8 cellular contexts compared by ENCODE assay signal in the genomic region with DNA sequence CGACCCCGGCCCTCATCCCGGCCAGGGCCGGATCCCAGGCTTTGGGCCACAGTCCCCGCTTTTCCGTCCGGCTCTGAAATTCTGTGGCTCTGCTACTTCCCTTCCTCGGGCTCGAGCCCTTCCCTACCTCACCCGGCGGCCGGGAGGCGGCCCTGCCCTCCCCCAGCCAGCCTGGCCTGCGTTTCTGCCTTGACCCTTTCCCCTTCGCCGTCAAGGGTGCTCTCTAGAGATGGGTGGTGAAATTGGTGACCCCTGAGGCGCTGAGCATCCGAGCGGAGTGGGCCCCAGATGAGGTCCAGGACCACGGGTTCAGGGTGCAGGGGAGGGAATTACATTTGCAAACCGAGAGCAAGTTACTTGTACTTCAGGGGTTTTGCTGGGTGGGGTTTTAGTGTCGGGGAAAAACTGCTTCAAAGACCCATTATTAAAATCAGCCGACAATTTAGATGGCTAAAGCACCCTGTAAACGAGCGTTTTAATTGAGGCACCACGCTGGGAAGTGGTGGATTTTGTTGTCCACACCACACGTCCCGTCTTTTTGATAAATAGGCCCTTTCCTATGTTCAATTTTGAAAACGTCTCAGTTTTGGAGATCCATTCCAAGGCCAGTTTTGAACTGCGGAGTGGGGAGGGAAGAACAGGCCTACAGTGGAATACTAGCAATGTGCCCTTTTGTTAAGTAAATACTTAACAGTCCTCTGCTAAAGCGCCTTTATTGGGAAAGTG. TPM values are rescaled to one million over a fixed set of nuclear protein-coding genes. Genes with fewer than 3 reads are reported as not detected.
DNase-seq lines count a peak whose midpoint lies in the region; ATAC-seq, FAIRE-seq and TF ChIP-seq lines count a peak whose summit lies in the region.

No MANE protein-coding gene starts in this region.

- H3K27ac ChIP-seq in liver (ENCODE audit: low read depth in 1 of 2, low read length in 2 of 2) = no peak overlapping the region
- H3K27ac ChIP-seq in HepG2 (ENCODE audit: extremely low read length, insufficient read depth, low read length) = no peak overlapping the region
- peak overlapping the region in 2 of 4 donors; percentile 60 to 64 for H3K27ac ChIP-seq in upper lobe of left lung

- TF ChIP-seq POLR2A in HepG2 (IDR thresholded peaks at IDR 0.05; ENCODE audit: insufficient read depth in 1 of 2, low read depth in 2 of 2, low read length in 2 of 2) (no peak), upper lobe of left lung (IDR thresholded peaks at IDR 0.05) (no peak)

- H3K4me1 Mint-ChIP-seq in activated CD4-positive, alpha-beta memory T cell treated with anti-CD3 and anti-CD28 coated beads for 36 hours (ENCODE audit: low read depth) = peaks cover 10% of the 10 kb centered on the region

- CTCF ChIA-PET in HepG2 (lab: Yijun Ruan, JAX; ENCODE audit: low intra/inter-chr PET ratio, low total read pairs) = no interaction called here
- CTCF ChIA-PET in activated CD4-positive, alpha-beta memory T cell treated with anti-CD3 and anti-CD28 coated beads for 36 hours (lab: Charles Lee) = interaction anchor here (1.1 kb wide), 1 partner anchor 9 kb away, joined by 4 read pairs; no protein-coding TSS in a partner anchor

- H3K27me3 ChIP-seq in liver (ENCODE audit: control insufficient read depth in 4 of 4, insufficient read depth in 4 of 4, low read length in 3 of 4) (peaks cover 5 to 22% (median 15%) of the 10 kb centered on the region in 4 donors), HepG2 (ENCODE audit: control insufficient read depth in 1 of 2, insufficient read depth in 2 of 2, low read length in 2 of 2) (peaks cover 5 to 68% of the 10 kb centered on the region in 2 experiments; a peak in 4 of 5 replicates), upper lobe of left lung (peaks cover 2 to 28% (median 12%) of the 10 kb centered on the region in 4 donors)

- H3K4me1 ChIP-seq in liver (ENCODE audit: control insufficient read depth in 4 of 4, insufficient read depth in 4 of 4, low read length in 3 of 4) (peaks cover 2 to 12% (median 6%) of the 10 kb centered on the region in 4 donors), HepG2 (ENCODE audit: insufficient read depth, low read length) (no peaks in the 10 kb centered on the region), upper lobe of left lung (peaks cover 9 to 15% (median 13%) of the 10 kb centered on the region in 4 donors)

- peaks cover 50% of the 10 kb centered on the region for H3K27me3 Mint-ChIP-seq in activated CD4-positive, alpha-beta memory T cell treated with anti-CD3 and anti-CD28 coated beads for 36 hours

- H3K4me2 ChIP-seq in HepG2 (ENCODE audit: low read depth, low read length) = no peak overlapping the region

- no peak overlapping the region for H2AFZ ChIP-seq in HepG2 (ENCODE audit: low read length)

- DNase-seq in HepG2 (ENCODE audit: low spot score) (no peak), islet precursor cell (peak; percentile 76), upper lobe of left lung (peak in 1 of 2 donors; percentile 81), GM13977 (ENCODE audit: low spot score) (no peak)
- DNase-seq in activated CD4-positive, alpha-beta memory T cell treated with anti-CD3 and anti-CD28 coated beads for 36 hours = no peak

- in situ Hi-C loops in HepG2 (cut with HindIII; ENCODE audit: extremely low pct_ligation_motif_present, low pct_unique_long_range_greater_than_20kb) (no loop called here), GM13977 (cut with MboI; ENCODE audit: low pct_unique_long_range_greater_than_20kb, low sequenced_read_pairs, unreplicated experiment) (loop anchor here (25.0 kb wide), 1 partner anchor 868 kb away; no protein-coding TSS in a partner anchor)

- no peaks in the 10 kb centered on the region for H3K79me2 ChIP-seq in HepG2 (ENCODE audit: insufficient read depth, low read length)

- TF ChIP-seq RAD21 in liver (IDR thresholded peaks at IDR 0.05) = no peak
- TF ChIP-seq RAD21 in HepG2 (CRISPR knock-in tag; IDR thresholded peaks at IDR 0.05) = no peak

- POLR2A ChIA-PET in HepG2 (lab: Yijun Ruan, JAX) = no interaction called here
- POLR2A ChIA-PET in activated CD4-positive, alpha-beta memory T cell treated with anti-CD3 and anti-CD28 coated beads for 36 hours (lab: Charles Lee) = no interaction called here

- TF ChIP-seq CTCF in liver (IDR thresholded peaks at IDR 0.05; ENCODE audit: low read depth, low read length, missing input control) = no peak
- TF ChIP-seq CTCF in HepG2 (CRISPR knock-in tag; IDR thresholded peaks at IDR 0.05) = no peak
- no peak for TF ChIP-seq CTCF in upper lobe of left lung (IDR thresholded peaks at IDR 0.05)
- no peak for TF ChIP-seq CTCF in GM13977 (IDR thresholded peaks at IDR 0.05; ENCODE audit: extremely low read depth, insufficient read depth, missing control alignments)

- ATAC-seq in HepG2 (no peak), upper lobe of left lung (ENCODE audit: low FRiP score in 2 of 2) (no peak), HG02852 (IDR thresholded peaks at IDR 0.05; ENCODE audit: unreplicated experiment) (no peak), GM19351 (IDR thresholded peaks at IDR 0.05; ENCODE audit: unreplicated experiment) (no peak)

- H3K27ac Mint-ChIP-seq in activated CD4-positive, alpha-beta memory T cell treated with anti-CD3 and anti-CD28 coated beads for 36 hours = no peak overlapping the region

- peak overlapping the region; percentile 76 for H3K4me3 Mint-ChIP-seq in activated CD4-positive, alpha-beta memory T cell treated with anti-CD3 and anti-CD28 coated beads for 36 hours

- peaks cover 0 to 7% (median 4%) of the 10 kb centered on the region in 4 donors for H3K9me3 ChIP-seq in liver (ENCODE audit: control insufficient read depth in 4 of 4, low read length in 3 of 4)
- H3K9me3 ChIP-seq in HepG2 (ENCODE audit: low read length) = no peaks in the 10 kb centered on the region
- peaks cover 0 to 12% (median 5%) of the 10 kb centered on the region in 4 donors for H3K9me3 ChIP-seq in upper lobe of left lung

- FAIRE-seq in HepG2 (lab: Jason Lieb, UNC) = no peak

- H3K36me3 ChIP-seq in liver (ENCODE audit: control insufficient read depth in 4 of 4, insufficient read depth in 3 of 4, low read depth in 1 of 4, low read length in 3 of 4) (no peaks in the 10 kb centered on the region), HepG2 (replicated peaks in 1 of 2; ENCODE audit: control insufficient read depth in 1 of 2, insufficient read depth in 2 of 2, low read length in 2 of 2) (no peaks in the 10 kb centered on the region), upper lobe of left lung (no peaks in the 10 kb centered on the region)

- peak overlapping the region; percentile 49 to 76 (median 68) for H3K4me3 ChIP-seq in liver (ENCODE audit: low read depth in 1 of 3, low read length in 3 of 3)
- H3K4me3 ChIP-seq in HepG2 (replicated peaks in 1 of 3; ENCODE audit: insufficient read depth in 1 of 3, low read depth in 2 of 3, low read length in 3 of 3) = no peak overlapping the region
- peak overlapping the region; percentile 2 to 59 (median 46) for H3K4me3 ChIP-seq in upper lobe of left lung

- BruUV-seq in HepG2 (replicated peaks; lab: Mats Ljungman, UMichigan) = no TSS peak

- no peaks in the 10 kb centered on the region for H4K20me1 ChIP-seq in HepG2 (ENCODE audit: insufficient read depth, low read length)

- TF ChIP-seq EP300 in HepG2 (IDR thresholded peaks at IDR 0.05; ENCODE audit: low read depth in 2 of 2, low read length in 2 of 2) = no peak
- no peak for TF ChIP-seq EP300 in HepG2 (CRISPR knock-in tag; IDR thresholded peaks at IDR 0.05; ENCODE audit: borderline replicate concordance)
- no peak for TF ChIP-seq EP300 in upper lobe of left lung (IDR thresholded peaks at IDR 0.05)

- WGBS in liver = 30% methylated on average over 31 of the region's 31 CpGs
- 33% methylated on average over 31 of the region's 31 CpGs for WGBS in HepG2 (ENCODE audit: low lambda C conversion rate)
- 39 to 49% methylated on average over 23 to 31 of the region's 31 CpGs for WGBS in upper lobe of left lung, 2 donors

- H3K36me3 Mint-ChIP-seq in activated CD4-positive, alpha-beta memory T cell treated with anti-CD3 and anti-CD28 coated beads for 36 hours = peaks cover 14% of the 10 kb centered on the region

- intact Hi-C loops in HepG2 (cut with micrococcal nuclease; ENCODE audit: unreplicated experiment) = no loop called here
- intact Hi-C loops in activated CD4-positive, alpha-beta memory T cell treated with anti-CD3 and anti-CD28 coated beads for 36 hours (cut with micrococcal nuclease) = loop anchor here (1.0 to 10.0 kb wide), 4 partner anchors 7 to 1134 kb away; a partner anchor contains a TSS

- H3K9ac ChIP-seq in liver (ENCODE audit: low read depth in 1 of 2, low read length in 2 of 2) = no peak overlapping the region
- no peak overlapping the region for H3K9ac ChIP-seq in HepG2 (ENCODE audit: insufficient read depth, low read depth, low read length)

- peaks cover 20% of the 10 kb centered on the region for H3K9me3 Mint-ChIP-seq in activated CD4-positive, alpha-beta memory T cell treated with anti-CD3 and anti-CD28 coated beads for 36 hours

RNA-seq across cellular contexts. Expression of a gene that starts 9.9 kb away (rescaled TPM):
- under 1 TPM in 1 of 2 donors, not detected in 1; 0.08 TPM for total RNA-seq in liver
- polyA plus RNA-seq in liver = under 1 TPM in 1 of 2 donors, not detected in 1; 0.03 TPM
- total RNA-seq in HepG2 (2016; rRNA removed; fragmentation: Illumina TruSeq; extraction: Trizol) = not detected in 2 replicates
- not detected in 2 replicates for total RNA-seq in HepG2 (2016; cell fraction: cytosol; rRNA removed; fragmentation: Illumina TruSeq; extraction: Trizol; ENCODE audit: low read depth)
- not detected in 2 replicates for total RNA-seq in HepG2 (2016; cell fraction: insoluble cytoplasmic fraction; rRNA removed; fragmentation: Illumina TruSeq; extraction: Trizol)
- not detected in 2 replicates for total RNA-seq in HepG2 (2016; cell fraction: membrane; rRNA removed; fragmentation: Illumina TruSeq; extraction: Trizol)
- total RNA-seq in HepG2 (2016; cell fraction: nucleus; rRNA removed; fragmentation: Illumina TruSeq; extraction: Trizol) = not detected in 2 replicates
- polyA plus RNA-seq in HepG2 (2011; rRNA removed) = not detected in 2 replicates
- 0.04 and 0.09 TPM in 2 replicates for polyA plus RNA-seq in HepG2 (2011; cell fraction: cytosol; rRNA removed)
- polyA plus RNA-seq in HepG2 (2011; cell fraction: nucleus; rRNA removed) = not detected in 2 replicates
- not detected in 2 replicates for polyA plus RNA-seq in HepG2 (2012)
- polyA plus RNA-seq in HepG2 (2016; cell fraction: cytosol; fragmentation: Illumina TruSeq; extraction: Trizol; ENCODE audit: low read depth) = not detected in 2 replicates
- polyA plus RNA-seq in HepG2 (2016; cell fraction: insoluble cytoplasmic fraction; fragmentation: Illumina TruSeq; extraction: Trizol; ENCODE audit: low read depth) = not detected in 2 replicates
- polyA plus RNA-seq in HepG2 (2016; cell fraction: membrane; fragmentation: Illumina TruSeq; extraction: Trizol; ENCODE audit: low read depth) = not detected in 2 replicates
- not detected in 2 replicates for polyA plus RNA-seq in HepG2 (2016; cell fraction: nucleus; fragmentation: Illumina TruSeq; extraction: Trizol; ENCODE audit: insufficient read depth, low read depth)
- polyA minus RNA-seq in HepG2 (2011; rRNA and poly(A)+ RNA removed; ENCODE audit: low replicate concordance) = 48.3 TPM in 1 of 2 replicates, not detected in the other
- polyA minus RNA-seq in HepG2 (2011; cell fraction: cytosol; rRNA and poly(A)+ RNA removed) = 0.99 and 2.1 TPM in 2 replicates
- 0.25 and 1.2 TPM in 2 replicates for polyA minus RNA-seq in HepG2 (2011; cell fraction: nucleus; rRNA and poly(A)+ RNA removed)
- under 1 TPM in 1 of 2 experiments, not detected in 1; 0.21 TPM for total RNA-seq in activated CD4-positive, alpha-beta memory T cell treated with anti-CD3 and anti-CD28 coated beads for 36 hours
- total RNA-seq in upper lobe of left lung = 1 to 10 TPM in 4 of 6 donors, under 1 TPM in 1, not detected in 1; 0.69 to 7.8 (median 1.1) TPM

Comparison
In these comparisons a context has a peak if more than half of its experiments do, and no peak if none do; other contexts are left out.
1. H3K4me3 ChIP-seq: peak in liver (3 of 3) and upper lobe of left lung (4 of 4); none in HepG2 (0 of 3).